In the genomic region with DNA sequence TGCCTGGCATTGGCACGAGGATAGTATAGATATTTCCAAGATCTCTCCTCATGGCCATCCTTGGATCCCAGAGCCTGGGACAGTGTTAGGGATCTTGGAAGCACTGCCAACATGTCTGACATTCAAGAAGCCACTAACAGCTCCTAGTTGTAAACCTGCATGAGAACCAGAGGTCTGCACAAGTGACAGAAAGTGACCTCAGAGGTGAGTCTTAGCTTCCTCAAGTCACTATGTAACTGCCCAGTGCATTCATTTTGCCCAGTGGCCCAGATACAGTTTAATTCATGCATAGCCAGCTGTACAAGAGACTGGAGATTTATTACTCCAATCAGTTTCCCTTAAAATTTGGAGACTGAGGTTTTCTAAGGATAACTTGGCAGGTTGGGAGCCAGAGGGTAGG, we compare ENCODE assay signal across 21 cellular contexts. TPM values are rescaled to one million over a fixed set of nuclear protein-coding genes. Genes with fewer than 3 reads are reported as not detected.
DNase-seq lines count a peak whose midpoint lies in the region; ATAC-seq and TF ChIP-seq lines count a peak whose summit lies in the region.
"Had no signal": no experiment of that assay in that cellular context is flagged by ENCODE, and none has a peak within 500 bp of the region (broad histone marks: within the 10 kb centered on the region; RNA-seq: fewer than 3 reads in every experiment).

No MANE protein-coding gene starts in this region.

- no peak overlapping the region for H3K4me3 ChIP-seq in colonic mucosa
- H3K4me3 ChIP-seq in epithelial cell of proximal tubule (ENCODE audit: low read depth, low read length), result no peak overlapping the region
- H3K4me3 ChIP-seq in trophoblast cell (ENCODE audit: low read depth, low read length), result no peak overlapping the region
- no peak overlapping the region for H3K4me3 ChIP-seq in osteoblast (ENCODE audit: insufficient read depth, low read length)

- H3K23ac ChIP-seq in trophoblast cell (ENCODE audit: low read length), result no peak overlapping the region

- no peak overlapping the region for H2BK5ac ChIP-seq in trophoblast cell (ENCODE audit: low read depth, low read length, poor library complexity)

- H3K4me1 Mint-ChIP-seq in stimulated activated memory B cell treated with anti-CD40 and anti-IgM and Interleukin-4, amounts not matched to agents 10 μg/mL and 1 μg/mL and 100 μg/mL, for 72 hours, result no peaks in the 10 kb centered on the region
- H3K4me1 Mint-ChIP-seq: CD8-positive, alpha-beta memory T cell; IgD-negative memory B cell had no signal

- peaks cover 4% of the 10 kb centered on the region for H3K9me3 Mint-ChIP-seq in stimulated activated memory B cell treated with anti-CD40 and anti-IgM and Interleukin-4, amounts not matched to agents 10 μg/mL and 1 μg/mL and 100 μg/mL, for 72 hours
- H3K9me3 Mint-ChIP-seq: IgD-negative memory B cell had no signal

- intact Hi-C loops in colonic mucosa (cut with DNase I), result no loop called here
- intact Hi-C loops in left colon (cut with DNase I, micrococcal nuclease), result no loop called here

- peak; percentile 60 for ATAC-seq in left colon
- no peak for ATAC-seq in stimulated activated memory B cell treated with anti-CD40 and anti-IgM and Interleukin-4, amounts not matched to agents 10 μg/mL and 1 μg/mL and 100 μg/mL, for 72 hours
- ATAC-seq: HepG2 had no signal

- H3K9ac ChIP-seq in colonic mucosa (ENCODE audit: low read depth in 2 of 2, low read length in 2 of 2) (no peak overlapping the region), trophoblast cell (ENCODE audit: low read length) (no peak overlapping the region)

- H3K4me2 ChIP-seq in trophoblast cell (ENCODE audit: low read length), result no peak overlapping the region
- H3K4me2 ChIP-seq in osteoblast (ENCODE audit: insufficient read depth, low read length), result no peak overlapping the region

- H2BK120ac ChIP-seq in trophoblast cell (ENCODE audit: insufficient read depth, low read length, poor library complexity), result no peak overlapping the region

- no peak overlapping the region for H3K27ac Mint-ChIP-seq in stimulated activated memory B cell treated with anti-CD40 and anti-IgM and Interleukin-4, amounts not matched to agents 10 μg/mL and 1 μg/mL and 100 μg/mL, for 72 hours
- H3K27ac Mint-ChIP-seq: CD4-positive, CD25-positive, alpha-beta regulatory T cell; H9; IgD-negative memory B cell had no signal

- H3K36me3 ChIP-seq in colonic mucosa (no peaks in the 10 kb centered on the region), trophoblast cell (ENCODE audit: control insufficient read depth in 1 of 2, insufficient read depth in 2 of 2, low read length in 2 of 2) (no peaks in the 10 kb centered on the region), osteoblast (ENCODE audit: insufficient read depth, low read length) (no peaks in the 10 kb centered on the region)
- H3K36me3 ChIP-seq: BE2C had no signal

- H3K27me3 ChIP-seq in colonic mucosa, result no peaks in the 10 kb centered on the region
- no peaks in the 10 kb centered on the region for H3K27me3 ChIP-seq in trophoblast cell (ENCODE audit: insufficient read depth, low read length)
- no peaks in the 10 kb centered on the region for H3K27me3 ChIP-seq in osteoblast (ENCODE audit: insufficient read depth, low read length)
- H3K27me3 ChIP-seq: BE2C had no signal

- no peak overlapping the region for H4K91ac ChIP-seq in trophoblast cell (ENCODE audit: low read depth, low read length)

- H3K79me2 ChIP-seq in trophoblast cell (ENCODE audit: control insufficient read depth, insufficient read depth, low read length, poor library complexity) (no peaks in the 10 kb centered on the region), osteoblast (ENCODE audit: insufficient read depth, low read length) (no peaks in the 10 kb centered on the region)

- H3K18ac ChIP-seq in trophoblast cell (ENCODE audit: low read length), result no peak overlapping the region

- no peaks in the 10 kb centered on the region for H4K20me1 ChIP-seq in osteoblast (ENCODE audit: insufficient read depth, low read length)

- H3K4me1 ChIP-seq in colonic mucosa (no peaks in the 10 kb centered on the region), trophoblast cell (ENCODE audit: control insufficient read depth in 1 of 2, insufficient read depth in 2 of 2, low read length in 2 of 2) (no peaks in the 10 kb centered on the region), osteoblast (ENCODE audit: insufficient read depth, low read length) (peaks cover 3% of the 10 kb centered on the region)
- H3K4me1 ChIP-seq: BE2C had no signal

- H2AFZ ChIP-seq in trophoblast cell (ENCODE audit: insufficient read depth, low read length, poor library complexity) (no peak overlapping the region), osteoblast (ENCODE audit: low read length) (no peak overlapping the region)

- H3K4me3 Mint-ChIP-seq in stimulated activated memory B cell treated with anti-CD40 and anti-IgM and Interleukin-4, amounts not matched to agents 10 μg/mL and 1 μg/mL and 100 μg/mL, for 72 hours, result no peak overlapping the region
- H3K4me3 Mint-ChIP-seq: CD4-positive, CD25-positive, alpha-beta regulatory T cell; CD8-positive, alpha-beta memory T cell; H9; IgD-negative memory B cell had no signal

- no CpG with 5 or more reads among the region's 1 CpG for WGBS in trophoblast cell (ENCODE audit: extremely low coverage, insufficient coverage, insufficient read length)

- H2BK12ac ChIP-seq in trophoblast cell (ENCODE audit: low read length), result no peak overlapping the region

- TF ChIP-seq CTCF in colonic mucosa (IDR thresholded peaks at IDR 0.05), result no peak
- TF ChIP-seq CTCF in epithelial cell of proximal tubule (conservative IDR thresholded peaks at IDR 0.05; ENCODE audit: low read depth, low read length), result no peak
- TF ChIP-seq CTCF in osteoblast (IDR thresholded peaks at IDR 0.05; ENCODE audit: extremely low read depth, low read depth, low read length), result no peak

- DNase-seq in colonic mucosa (no peak), epithelial cell of proximal tubule (ENCODE audit: low read depth) (peak; percentile 44), left colon (no peak), trophoblast cell (peak; percentile 9 to 54), KBM-7 (no peak), NCI-H82 treated with DMSO at 0.1 percent for 48 hours (lab: John Stamatoyannopoulos, UW; ENCODE audit: unreplicated experiment) (no peak), osteoblast (ENCODE audit: insufficient read length, low spot score, missing footprints) (no peak)
- DNase-seq: ACHN; BE2C; C1 segment of cervical spinal cord; CD4-positive, CD25-positive, alpha-beta regulatory T cell; CD8-positive, alpha-beta memory T cell; COR-L47; DMS153; DMS79; GDM1; GOT3; H9 had no signal

- no peak overlapping the region for H2AK5ac ChIP-seq in trophoblast cell (ENCODE audit: low read length)

- H3K4ac ChIP-seq in trophoblast cell (ENCODE audit: low read depth, low read length), result no peak overlapping the region

- peaks cover 6% of the 10 kb centered on the region for H3K36me3 Mint-ChIP-seq in stimulated activated memory B cell treated with anti-CD40 and anti-IgM and Interleukin-4, amounts not matched to agents 10 μg/mL and 1 μg/mL and 100 μg/mL, for 72 hours
- H3K36me3 Mint-ChIP-seq: CD4-positive, CD25-positive, alpha-beta regulatory T cell; CD8-positive, alpha-beta memory T cell; IgD-negative memory B cell had no signal

- H3K79me1 ChIP-seq in trophoblast cell (ENCODE audit: low read length), result no peaks in the 10 kb centered on the region

- H3K27me3 Mint-ChIP-seq in stimulated activated memory B cell treated with anti-CD40 and anti-IgM and Interleukin-4, amounts not matched to agents 10 μg/mL and 1 μg/mL and 100 μg/mL, for 72 hours, result peaks cover 9% of the 10 kb centered on the region

- H4K12ac ChIP-seq in trophoblast cell (ENCODE audit: low read depth, low read length), result no peak overlapping the region

- H3K14ac ChIP-seq in trophoblast cell (ENCODE audit: low read length), result no peak overlapping the region

- no peaks in the 10 kb centered on the region for H3K9me3 ChIP-seq in colonic mucosa
- no peaks in the 10 kb centered on the region for H3K9me3 ChIP-seq in trophoblast cell (ENCODE audit: insufficient read depth, low read depth, low read length)
- no peaks in the 10 kb centered on the region for H3K9me3 ChIP-seq in osteoblast (ENCODE audit: low read depth, low read length)
- H3K9me3 ChIP-seq: BE2C had no signal

- in situ Hi-C loops in KBM-7 (cut with MboI; ENCODE audit: low pct_unique_long_range_greater_than_20kb, low sequenced_read_pairs), result no loop called here

- H3K27ac ChIP-seq in colonic mucosa (peak overlapping the region; percentile 3), trophoblast cell (ENCODE audit: low read depth, low read length) (no peak overlapping the region), osteoblast (ENCODE audit: low read depth, low read length) (no peak overlapping the region)

- H4K8ac ChIP-seq in trophoblast cell (ENCODE audit: low read depth, low read length), result no peak overlapping the region

RNA-seq across cellular contexts. Expression of a gene that starts 16.7 kb away (rescaled TPM):
- total RNA-seq in colonic mucosa (10 to 100 TPM in 1 of 2 donors, 1 to 10 TPM in 1; 3.6 to 15.1 TPM), epithelial cell of proximal tubule (3.8 and 4.4 TPM in 2 replicates), left colon (10 to 100 TPM; 10.3 to 18.6 TPM), osteoblast (21.7 and 25.9 TPM in 2 replicates)
- polyA plus RNA-seq in trophoblast cell (2013), result 6.4 and 6.8 TPM in 2 replicates
- total RNA-seq: CD4-positive, CD25-positive, alpha-beta regulatory T cell had no signal

RNA-seq across cellular contexts. Expression of a gene that starts 17.1 kb away (rescaled TPM):
- 10 to 100 TPM; 50.4 to 54.3 TPM for total RNA-seq in colonic mucosa
- total RNA-seq in epithelial cell of proximal tubule, result 82.0 and 82.1 TPM in 2 replicates
- 10 to 100 TPM; 34.2 to 36.9 TPM for total RNA-seq in left colon
- polyA plus RNA-seq in trophoblast cell (2013), result 33.7 and 37.1 TPM in 2 replicates
- total RNA-seq in osteoblast, result 8.0 and 9.1 TPM in 2 replicates

Comparison
In these comparisons a context has a peak if more than half of its experiments do, and no peak if none do; other contexts are left out.
1. DNase-seq: peak in epithelial cell of proximal tubule (single experiment) and trophoblast cell (2 of 2); none in colonic mucosa (single experiment), left colon (0 of 2), KBM-7 (single experiment), NCI-H82 treated with DMSO at 0.1 percent for 48 hours (single experiment) and osteoblast (single experiment).